In genomic region chrX:63511361-63511760, GRCh38 we compare ENCODE assay signal across 1 cellular context.
TF ChIP-seq lines count a peak whose summit lies in the region.

No MANE protein-coding gene starts in this region.

TF ChIP-seq in H1, 55 proteins besides CTCF, POLR2A, EP300 and RAD21:
- no peak for TF ChIP-seq CHD1 (IDR thresholded peaks at IDR 0.05; ENCODE audit: low read depth, low read length)
- TF ChIP-seq RNF2 (IDR thresholded peaks at IDR 0.05; ENCODE audit: borderline replicate concordance, low read depth, low read length, missing control alignments, poor library complexity, severe bottlenecking), result no peak
- no peak for TF ChIP-seq SIN3A (conservative IDR thresholded peaks at IDR 0.05 in 1 of 2, IDR thresholded peaks at IDR 0.05 in 1 of 2; ENCODE audit: low read depth in 1 of 2, low read length in 2 of 2)
- no peak for TF ChIP-seq SUZ12 (IDR thresholded peaks at IDR 0.05; ENCODE audit: low read length)
- TF ChIP-seq SIX5 (IDR thresholded peaks at IDR 0.05; ENCODE audit: low read depth, low read length), result no peak
- no peak for TF ChIP-seq E2F6 (IDR thresholded peaks at IDR 0.05)
- no peak for TF ChIP-seq CEBPB (IDR thresholded peaks at IDR 0.05; ENCODE audit: low read depth, low read length)
- no peak for TF ChIP-seq GTF2F1 (IDR thresholded peaks at IDR 0.05; ENCODE audit: borderline replicate concordance, low read depth, low read length)
- no peak for TF ChIP-seq TBP (IDR thresholded peaks at IDR 0.05; ENCODE audit: low read depth, low read length)
- TF ChIP-seq SP4 (IDR thresholded peaks at IDR 0.05; ENCODE audit: low read length), result no peak
- no peak for TF ChIP-seq YY1 (IDR thresholded peaks at IDR 0.05; ENCODE audit: low read depth, low read length)
